ENCODE assay signal across 9 cellular contexts in the genomic region with DNA sequence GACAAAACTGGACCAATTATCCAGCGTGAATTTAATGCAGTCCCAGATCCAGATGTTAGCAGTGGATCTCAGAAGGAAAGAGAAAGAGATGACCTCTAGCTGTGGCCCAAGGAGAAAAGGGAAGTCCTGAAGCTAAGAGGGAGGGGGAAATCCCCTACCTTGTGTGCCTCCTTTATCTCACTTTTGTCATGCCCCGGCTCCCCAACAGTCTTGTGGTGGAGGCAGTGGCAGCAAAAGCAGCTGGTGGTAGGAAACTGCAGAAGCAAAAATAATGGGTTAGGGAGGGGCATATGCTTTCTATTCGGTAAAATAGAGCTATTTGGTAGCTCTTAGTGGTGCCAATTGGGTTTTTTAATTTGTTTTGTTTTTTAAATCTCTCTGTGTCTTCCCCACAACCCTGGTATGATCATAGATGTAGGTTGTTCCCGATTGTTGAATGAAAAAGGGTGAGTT. TPM values are rescaled to one million over a fixed set of nuclear protein-coding genes. Genes with fewer than 3 reads are reported as not detected.
A peak's percentile ranks its signal among the peaks of the same experiment; 100 is the strongest.
DNase-seq lines count a peak whose midpoint lies in the region; ATAC-seq lines count a peak whose summit lies in the region.
"Had no signal": no experiment of that assay in that cellular context is flagged by ENCODE, and none has a peak within 500 bp of the region (broad histone marks: within the 10 kb centered on the region; RNA-seq: fewer than 3 reads in every experiment).

No MANE protein-coding gene starts in this region.

- no peaks in the 10 kb centered on the region for H3K36me3 ChIP-seq in CD4-positive, alpha-beta memory T cell (ENCODE audit: insufficient read depth, low read length)

- no peaks in the 10 kb centered on the region for H3K9me3 ChIP-seq in CD4-positive, alpha-beta memory T cell (ENCODE audit: control insufficient read depth in 1 of 2, low read length in 2 of 2)

- peaks cover 0 to 6% (median 2%) of the 10 kb centered on the region in 8 donors for H3K9me3 Mint-ChIP-seq in CD4-positive, alpha-beta memory T cell
- H3K9me3 Mint-ChIP-seq in activated CD4-positive, alpha-beta T cell treated with anti-CD3 and anti-CD28 coated beads, Interleukin-2, amount 10 ng/mL, durations not matched to agents 24 days and 14 days = peaks cover 22% of the 10 kb centered on the region

- H3K27ac ChIP-seq in CD4-positive, alpha-beta memory T cell (ENCODE audit: low read depth, low read length) = no peak overlapping the region

- POLR2A ChIA-PET in CD4-positive, alpha-beta memory T cell (lab: Charles Lee; ENCODE audit: partially characterized antibody) = interaction anchor here (1.0 to 2.5 kb wide), 3 partner anchors 9 to 57 kb away, joined by 3 to 10 read pairs (median 3); a partner anchor contains a TSS

- peaks cover 10% of the 10 kb centered on the region for H3K4me1 ChIP-seq in CD4-positive, alpha-beta memory T cell (ENCODE audit: insufficient read depth, low read length)

- DNase-seq in CD4-positive, alpha-beta memory T cell = peak; percentile 17 to 68 (median 26)
- DNase-seq in GM19238 (ENCODE audit: insufficient read length, low spot score) = peak; percentile 40
- DNase-seq in activated CD4-positive, alpha-beta T cell treated with anti-CD3 and anti-CD28 coated beads, Interleukin-2, amount 10 ng/mL, durations not matched to agents 24 days and 14 days = peak; percentile 89
- DNase-seq in stimulated activated naive CD8-positive, alpha-beta T cell treated with anti-CD3 and anti-CD28 coated beads, Interleukin-15, Interleukin-2, amounts not matched to agents 100 U/mL and 50 U/mL, for 24 hours = peak; percentile 58
- DNase-seq in DMS79 (lab: John Stamatoyannopoulos, UW) = no peak
- no peak for DNase-seq in DMS79 treated with DMSO at 0.1 percent for 48 hours (lab: John Stamatoyannopoulos, UW)
- no peak for DNase-seq in NCI-H2029 treated with DMSO at 0.1 percent for 48 hours (lab: John Stamatoyannopoulos, UW)

- CTCF ChIA-PET in CD4-positive, alpha-beta memory T cell (lab: Charles Lee; ENCODE audit: partially characterized antibody) = interaction anchor here (1.0 to 1.6 kb wide), 3 partner anchors 28 to 57 kb away, joined by 3 to 7 read pairs (median 3); a partner anchor contains a TSS

- peaks cover 9 to 40% (median 24%) of the 10 kb centered on the region in 4 donors for H3K4me1 Mint-ChIP-seq in CD4-positive, alpha-beta memory T cell
- H3K4me1 Mint-ChIP-seq in activated CD4-positive, alpha-beta T cell treated with anti-CD3 and anti-CD28 coated beads, Interleukin-2, amount 10 ng/mL, durations not matched to agents 24 days and 14 days = peaks cover 43% of the 10 kb centered on the region
- H3K4me1 Mint-ChIP-seq: neural crest cell had no signal

- peak overlapping the region in 3 of 7 donors; percentile 43 to 74 (median 63) for H3K27ac Mint-ChIP-seq in CD4-positive, alpha-beta memory T cell
- peak overlapping the region; percentile 86 for H3K27ac Mint-ChIP-seq in activated CD4-positive, alpha-beta T cell treated with anti-CD3 and anti-CD28 coated beads, Interleukin-2, amount 10 ng/mL, durations not matched to agents 24 days and 14 days

- peaks cover under 1 to 10% of the 10 kb centered on the region in 2 donors for H3K36me3 Mint-ChIP-seq in CD4-positive, alpha-beta memory T cell
- peaks cover 39% of the 10 kb centered on the region for H3K36me3 Mint-ChIP-seq in activated CD4-positive, alpha-beta T cell treated with anti-CD3 and anti-CD28 coated beads, Interleukin-2, amount 10 ng/mL, durations not matched to agents 24 days and 14 days (ENCODE audit: low read depth)

- no peaks in the 10 kb centered on the region for H3K27me3 Mint-ChIP-seq in CD4-positive, alpha-beta memory T cell
- H3K27me3 Mint-ChIP-seq in activated CD4-positive, alpha-beta T cell treated with anti-CD3 and anti-CD28 coated beads, Interleukin-2, amount 10 ng/mL, durations not matched to agents 24 days and 14 days = no peaks in the 10 kb centered on the region

- H3K4me3 Mint-ChIP-seq in CD4-positive, alpha-beta memory T cell = peak overlapping the region in 6 of 8 donors; percentile 15 to 75 (median 58)
- peak overlapping the region; percentile 81 for H3K4me3 Mint-ChIP-seq in activated CD4-positive, alpha-beta T cell treated with anti-CD3 and anti-CD28 coated beads, Interleukin-2, amount 10 ng/mL, durations not matched to agents 24 days and 14 days
- H3K4me3 Mint-ChIP-seq: neural crest cell had no signal

- peak; percentile 97 for ATAC-seq in HG03135 (IDR thresholded peaks at IDR 0.05; ENCODE audit: unreplicated experiment)
- ATAC-seq in stimulated activated naive CD8-positive, alpha-beta T cell treated with anti-CD3 and anti-CD28 coated beads, Interleukin-15, Interleukin-2, amounts not matched to agents 100 U/mL and 50 U/mL, for 24 hours = peak; percentile 98

- no peak overlapping the region for H3K4me3 ChIP-seq in CD4-positive, alpha-beta memory T cell (ENCODE audit: low read length in 2 of 2)

- no peaks in the 10 kb centered on the region for H3K27me3 ChIP-seq in CD4-positive, alpha-beta memory T cell (ENCODE audit: insufficient read depth, low read length)

- intact Hi-C loops in CD4-positive, alpha-beta memory T cell (cut with micrococcal nuclease) = no loop called here
- intact Hi-C loops in activated CD4-positive, alpha-beta T cell treated with anti-CD3 and anti-CD28 coated beads, Interleukin-2, amount 10 ng/mL, durations not matched to agents 24 days and 14 days (cut with micrococcal nuclease) = loop anchor here (1.0 to 5.0 kb wide), 3 partner anchors 15 to 56 kb away; a partner anchor contains a TSS

RNA-seq across cellular contexts. Expression of a gene that starts 56.5 kb away (rescaled TPM):
- 10 to 100 TPM; 18.3 to 19.6 TPM for total RNA-seq in CD4-positive, alpha-beta memory T cell
- polyA plus RNA-seq in CD4-positive, alpha-beta memory T cell = 1 to 10 TPM; 2.0 to 5.2 TPM
- 49.8 and 58.9 TPM in 2 replicates for total RNA-seq in activated CD4-positive, alpha-beta T cell treated with anti-CD3 and anti-CD28 coated beads, Interleukin-2, amount 10 ng/mL, durations not matched to agents 24 days and 14 days

Comparison
In these comparisons a context has a peak if more than half of its experiments do, and no peak if none do; other contexts are left out.
1. DNase-seq: peak in CD4-positive, alpha-beta memory T cell (5 of 5), GM19238 (single experiment), activated CD4-positive, alpha-beta T cell treated with anti-CD3 and anti-CD28 coated beads, Interleukin-2, amount 10 ng/mL, durations not matched to agents 24 days and 14 days (single experiment) and stimulated activated naive CD8-positive, alpha-beta T cell treated with anti-CD3 and anti-CD28 coated beads, Interleukin-15, Interleukin-2, amounts not matched to agents 100 U/mL and 50 U/mL, for 24 hours (single experiment); none in DMS79 (single experiment), DMS79 treated with DMSO at 0.1 percent for 48 hours (single experiment) and NCI-H2029 treated with DMSO at 0.1 percent for 48 hours (single experiment).